ENCODE assay signal across 3 cellular contexts in the genomic region with DNA sequence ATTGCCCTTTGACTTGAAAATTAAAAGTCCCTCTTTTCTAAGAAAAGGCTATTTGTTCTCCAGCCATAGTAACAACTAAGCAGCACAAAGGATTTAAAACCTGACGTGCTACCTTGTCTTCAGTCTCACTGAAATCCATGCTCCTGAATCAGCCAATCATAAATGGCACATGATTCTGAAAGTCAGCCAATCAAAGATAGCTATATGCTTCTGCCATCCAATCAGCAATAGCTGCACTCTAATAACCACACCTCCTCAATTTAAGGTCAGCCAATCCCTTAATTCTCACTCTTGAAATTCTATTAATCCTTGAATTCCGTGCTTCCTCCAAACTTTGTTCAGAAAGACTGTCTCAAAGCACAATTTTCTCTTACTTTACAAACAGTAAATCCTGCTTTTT.
TF ChIP-seq lines count a peak whose summit lies in the region.

No MANE protein-coding gene starts in this region.

TF ChIP-seq in GM23338, 12 proteins besides CTCF, POLR2A, EP300 and RAD21:
- TF ChIP-seq EZH2 (IDR thresholded peaks at IDR 0.05; ENCODE audit: low read depth, unreplicated experiment) = no peak
- TF ChIP-seq, protein P1, sequence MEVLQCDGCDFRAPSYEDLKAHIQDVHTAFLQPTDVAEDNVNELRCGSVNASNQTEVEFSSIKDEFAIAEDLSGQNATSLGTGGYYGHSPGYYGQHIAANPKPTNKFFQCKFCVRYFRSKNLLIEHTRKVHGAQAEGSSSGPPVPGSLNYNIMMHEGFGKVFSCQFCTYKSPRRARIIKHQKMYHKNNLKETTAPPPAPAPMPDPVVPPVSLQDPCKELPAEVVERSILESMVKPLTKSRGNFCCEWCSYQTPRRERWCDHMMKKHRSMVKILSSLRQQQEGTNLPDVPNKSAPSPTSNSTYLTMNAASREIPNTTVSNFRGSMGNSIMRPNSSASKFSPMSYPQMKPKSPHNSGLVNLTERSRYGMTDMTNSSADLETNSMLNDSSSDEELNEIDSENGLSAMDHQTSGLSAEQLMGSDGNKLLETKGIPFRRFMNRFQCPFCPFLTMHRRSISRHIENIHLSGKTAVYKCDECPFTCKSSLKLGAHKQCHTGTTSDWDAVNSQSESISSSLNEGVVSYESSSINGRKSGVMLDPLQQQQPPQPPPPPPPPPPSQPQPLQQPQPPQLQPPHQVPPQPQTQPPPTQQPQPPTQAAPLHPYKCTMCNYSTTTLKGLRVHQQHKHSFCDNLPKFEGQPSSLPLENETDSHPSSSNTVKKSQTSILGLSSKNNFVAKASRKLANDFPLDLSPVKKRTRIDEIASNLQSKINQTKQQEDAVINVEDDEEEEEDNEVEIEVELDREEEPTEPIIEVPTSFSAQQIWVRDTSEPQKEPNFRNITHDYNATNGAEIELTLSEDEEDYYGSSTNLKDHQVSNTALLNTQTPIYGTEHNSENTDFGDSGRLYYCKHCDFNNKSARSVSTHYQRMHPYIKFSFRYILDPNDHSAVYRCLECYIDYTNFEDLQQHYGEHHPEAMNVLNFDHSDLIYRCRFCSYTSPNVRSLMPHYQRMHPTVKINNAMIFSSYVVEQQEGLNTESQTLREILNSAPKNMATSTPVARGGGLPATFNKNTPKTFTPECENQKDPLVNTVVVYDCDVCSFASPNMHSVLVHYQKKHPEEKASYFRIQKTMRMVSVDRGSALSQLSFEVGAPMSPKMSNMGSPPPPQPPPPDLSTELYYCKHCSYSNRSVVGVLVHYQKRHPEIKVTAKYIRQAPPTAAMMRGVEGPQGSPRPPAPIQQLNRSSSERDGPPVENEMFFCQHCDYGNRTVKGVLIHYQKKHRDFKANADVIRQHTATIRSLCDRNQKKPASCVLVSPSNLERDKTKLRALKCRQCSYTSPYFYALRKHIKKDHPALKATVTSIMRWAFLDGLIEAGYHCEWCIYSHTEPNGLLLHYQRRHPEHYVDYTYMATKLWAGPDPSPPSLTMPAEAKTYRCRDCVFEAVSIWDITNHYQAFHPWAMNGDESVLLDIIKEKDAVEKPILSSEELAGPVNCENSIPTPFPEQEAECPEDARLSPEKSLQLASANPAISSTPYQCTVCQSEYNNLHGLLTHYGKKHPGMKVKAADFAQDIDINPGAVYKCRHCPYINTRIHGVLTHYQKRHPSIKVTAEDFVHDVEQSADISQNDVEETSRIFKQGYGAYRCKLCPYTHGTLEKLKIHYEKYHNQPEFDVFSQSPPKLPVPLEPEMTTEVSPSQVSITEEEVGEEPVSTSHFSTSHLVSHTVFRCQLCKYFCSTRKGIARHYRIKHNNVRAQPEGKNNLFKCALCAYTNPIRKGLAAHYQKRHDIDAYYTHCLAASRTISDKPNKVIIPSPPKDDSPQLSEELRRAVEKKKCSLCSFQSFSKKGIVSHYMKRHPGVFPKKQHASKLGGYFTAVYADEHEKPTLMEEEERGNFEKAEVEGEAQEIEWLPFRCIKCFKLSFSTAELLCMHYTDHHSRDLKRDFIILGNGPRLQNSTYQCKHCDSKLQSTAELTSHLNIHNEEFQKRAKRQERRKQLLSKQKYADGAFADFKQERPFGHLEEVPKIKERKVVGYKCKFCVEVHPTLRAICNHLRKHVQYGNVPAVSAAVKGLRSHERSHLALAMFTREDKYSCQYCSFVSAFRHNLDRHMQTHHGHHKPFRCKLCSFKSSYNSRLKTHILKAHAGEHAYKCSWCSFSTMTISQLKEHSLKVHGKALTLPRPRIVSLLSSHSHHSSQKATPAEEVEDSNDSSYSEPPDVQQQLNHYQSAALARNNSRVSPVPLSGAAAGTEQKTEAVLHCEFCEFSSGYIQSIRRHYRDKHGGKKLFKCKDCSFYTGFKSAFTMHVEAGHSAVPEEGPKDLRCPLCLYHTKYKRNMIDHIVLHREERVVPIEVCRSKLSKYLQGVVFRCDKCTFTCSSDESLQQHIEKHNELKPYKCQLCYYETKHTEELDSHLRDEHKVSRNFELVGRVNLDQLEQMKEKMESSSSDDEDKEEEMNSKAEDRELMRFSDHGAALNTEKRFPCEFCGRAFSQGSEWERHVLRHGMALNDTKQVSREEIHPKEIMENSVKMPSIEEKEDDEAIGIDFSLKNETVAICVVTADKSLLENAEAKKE (CRISPR knock-in tag; IDR thresholded peaks at IDR 0.05) = no peak
- no peak for TF ChIP-seq JUNB (IDR thresholded peaks at IDR 0.05; ENCODE audit: unreplicated experiment)

TF ChIP-seq in WTC11, 78 proteins besides CTCF, POLR2A, EP300 and RAD21:
- no peak for TF ChIP-seq FOXK1 (CRISPR knock-in tag; IDR thresholded peaks at IDR 0.05)
- peak; percentile 25; the same call in 1 of the 2 replicates for TF ChIP-seq NFYB (CRISPR knock-in tag; conservative IDR thresholded peaks at IDR 0.05; ENCODE audit: low read depth)
- no peak for TF ChIP-seq ZBTB21 (CRISPR knock-in tag; IDR thresholded peaks at IDR 0.05; ENCODE audit: borderline replicate concordance)
- TF ChIP-seq TEAD1 (CRISPR knock-in tag; IDR thresholded peaks at IDR 0.05) = no peak

TF ChIP-seq in H1, 55 proteins besides CTCF, POLR2A, EP300 and RAD21:
- TF ChIP-seq SP1 (IDR thresholded peaks at IDR 0.05; ENCODE audit: low read depth, low read length) = peak; percentile 66; the same call in 1 of the 2 replicates
- TF ChIP-seq POLR2AphosphoS5 (IDR thresholded peaks at IDR 0.05; ENCODE audit: low read depth, low read length) = no peak
